9 cellular contexts compared by ENCODE assay signal in the genomic region with DNA sequence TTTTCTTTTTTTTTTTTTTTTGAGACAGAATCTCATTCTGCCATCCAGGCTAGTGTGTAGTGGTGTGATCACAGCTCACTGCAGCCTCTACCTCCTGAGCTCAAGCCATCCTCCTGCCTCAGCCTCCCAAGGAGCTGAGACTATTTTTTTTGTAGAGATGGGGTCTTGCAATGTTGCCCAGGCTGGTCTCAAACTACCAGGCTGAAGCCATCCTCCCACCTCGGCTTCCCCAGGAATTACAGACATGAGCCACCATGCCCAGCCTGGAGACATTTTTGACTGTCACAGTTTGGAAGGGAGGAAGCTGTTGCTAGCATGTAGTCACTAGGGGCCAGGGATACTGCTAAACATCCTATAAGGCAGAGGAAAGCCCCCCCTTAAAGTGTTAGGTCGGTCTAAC. TPM values are rescaled to one million over a fixed set of nuclear protein-coding genes. Genes with fewer than 3 reads are reported as not detected.
"Had no signal": no experiment of that assay in that cellular context is flagged by ENCODE, and none has a peak within 500 bp of the region (broad histone marks: within the 10 kb centered on the region; RNA-seq: fewer than 3 reads in every experiment).

No MANE protein-coding gene starts in this region.

- H3K9me3 ChIP-seq: HAP-1 had no signal

- H3K27ac ChIP-seq: GM23248 had no signal

- H3K4me3 ChIP-seq: GM23248, GM23338, HAP-1 had no signal

- DNase-seq: GM23248, GOT3, H7, H9, HCEC 1CT, HFFc6 had no signal

- H3K4me3 Mint-ChIP-seq: GM23338, H9, HFFc6 had no signal

- ATAC-seq: GM23338, HCT116 had no signal

- H3K9me3 Mint-ChIP-seq: GM23338, H9, HFFc6 had no signal

- H3K36me3 ChIP-seq: HAP-1 had no signal

- H3K27ac Mint-ChIP-seq: GM23338, HFFc6 had no signal

RNA-seq across cellular contexts. Expression of a gene that starts 23.9 kb away (rescaled TPM):
- total RNA-seq: GM23248, HFFc6 had no signal

RNA-seq across cellular contexts. Expression of a gene that starts 33.9 kb away (rescaled TPM):
- total RNA-seq: GM23248 had no signal
